8 cellular contexts compared by ENCODE assay signal in genomic region chr9:17063535-17064135, GRCh38.
DNase-seq lines count a peak whose midpoint lies in the region; ATAC-seq and TF ChIP-seq lines count a peak whose summit lies in the region.

No MANE protein-coding gene starts in this region.

- whole genome bisulfite sequencing in body of pancreas, 2 donors: 3 to 4% methylated on average over 2 of the region's 2 CpGs

- no peaks in the 10 kb centered on the region for H3K9me3 ChIP-seq in body of pancreas
- H3K9me3 ChIP-seq in vagina: no peaks in the 10 kb centered on the region

- H3K27me3 ChIP-seq in body of pancreas (no peaks in the 10 kb centered on the region), vagina (no peaks in the 10 kb centered on the region)

- H3K4me1 ChIP-seq in body of pancreas (no peaks in the 10 kb centered on the region), vagina (no peaks in the 10 kb centered on the region)

- H3K4me3 ChIP-seq in body of pancreas (no peak overlapping the region), vagina (no peak overlapping the region)

- peak; percentile 81 for ATAC-seq in GM18861 (IDR thresholded peaks at IDR 0.05; ENCODE audit: unreplicated experiment)
- ATAC-seq in HG03159 (IDR thresholded peaks at IDR 0.05; ENCODE audit: unreplicated experiment): peak; percentile 89
- ATAC-seq in body of pancreas: peak; percentile 65
- no peak for ATAC-seq in GM21619 (IDR thresholded peaks at IDR 0.05; ENCODE audit: unreplicated experiment)

- TF ChIP-seq POLR2A in body of pancreas (IDR thresholded peaks at IDR 0.05) (no peak), vagina (IDR thresholded peaks at IDR 0.05) (no peak)

- peak; percentile 58 for DNase-seq in Ammon's horn (ENCODE audit: low spot score)
- peak; percentile 29 for DNase-seq in NCI-H226
- peak; percentile 14 to 33 (median 19) for DNase-seq in body of pancreas
- DNase-seq in kidney glomerular epithelial cell (lab: John Stamatoyannopoulos, UW): peak; percentile 55
- no peak for DNase-seq in vagina (ENCODE audit: extremely low spot score in 2 of 2)

- intact Hi-C loops in body of pancreas (cut with DNase I) (no loop called here), vagina (cut with DNase I) (no loop called here)

- TF ChIP-seq CTCF in body of pancreas (IDR thresholded peaks at IDR 0.05) (peak in 6 of 7 experiments; percentile 49 to 66 (median 59)), vagina (IDR thresholded peaks at IDR 0.05) (peak in 2 of 3 experiments; percentile 46 to 60)

- H3K36me3 ChIP-seq in body of pancreas (replicated peaks in 1 of 2; ENCODE audit: insufficient read depth in 1 of 2, low read depth in 2 of 2) (no peaks in the 10 kb centered on the region), vagina (no peaks in the 10 kb centered on the region)

- H3K27ac ChIP-seq in body of pancreas: no peak overlapping the region
- no peak overlapping the region for H3K27ac ChIP-seq in vagina

Comparison
In these comparisons a context has a peak if more than half of its experiments do, and no peak if none do; other contexts are left out.
1. DNase-seq: peak in Ammon's horn (single experiment), NCI-H226 (single experiment), body of pancreas (4 of 4) and kidney glomerular epithelial cell (single experiment); none in vagina (0 of 2).